ENCODE assay signal across 1 cellular context in the genomic region with DNA sequence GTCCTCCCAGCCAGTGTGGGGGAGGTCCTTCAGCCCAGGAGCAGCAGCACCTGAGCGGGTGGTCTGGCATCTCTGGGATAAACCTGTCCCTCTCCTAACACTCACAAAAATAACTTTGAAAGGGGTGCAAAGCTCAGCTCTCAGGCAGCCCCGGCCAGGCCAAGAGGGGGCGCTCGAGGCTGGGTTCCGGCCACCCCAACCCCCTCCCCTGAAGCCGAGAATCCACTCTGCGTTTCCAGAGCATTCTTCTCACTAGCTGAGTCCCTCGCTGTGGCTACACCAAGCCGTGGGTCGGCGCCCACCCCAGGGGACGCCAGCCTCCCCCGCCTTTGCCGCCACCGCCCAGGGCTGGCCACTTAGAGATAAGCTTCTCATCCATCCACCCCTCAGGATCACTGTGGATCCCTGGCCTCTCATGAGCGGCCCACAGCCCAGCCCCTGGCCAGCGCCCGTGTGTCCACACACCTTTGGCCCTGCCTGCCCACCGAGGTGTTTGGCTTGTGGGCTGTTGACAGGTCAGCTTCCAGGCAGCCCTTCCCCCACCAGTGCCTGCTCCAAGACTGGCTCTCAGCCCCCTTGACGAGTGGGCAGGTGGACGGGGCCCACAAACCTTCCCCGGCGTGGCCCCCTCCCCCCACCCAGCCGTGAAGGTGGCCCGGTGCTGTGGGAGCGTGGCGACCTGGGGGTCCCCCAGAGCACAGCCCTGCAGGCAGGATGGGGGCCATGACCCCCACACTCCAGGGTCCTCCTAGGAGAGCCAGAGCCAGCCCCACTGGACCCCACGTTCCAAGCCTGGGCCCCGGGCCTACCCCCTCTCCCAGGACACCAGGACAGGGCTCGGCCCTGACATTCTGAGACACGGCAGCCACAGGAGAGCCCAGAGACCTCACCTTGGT.
TF ChIP-seq lines count a peak whose summit lies in the region.

No MANE protein-coding gene starts in this region.

TF ChIP-seq in K562, 482 proteins besides CTCF, POLR2A, EP300 and RAD21 (continued from another document and continues in another):
- TF ChIP-seq, protein P1, sequence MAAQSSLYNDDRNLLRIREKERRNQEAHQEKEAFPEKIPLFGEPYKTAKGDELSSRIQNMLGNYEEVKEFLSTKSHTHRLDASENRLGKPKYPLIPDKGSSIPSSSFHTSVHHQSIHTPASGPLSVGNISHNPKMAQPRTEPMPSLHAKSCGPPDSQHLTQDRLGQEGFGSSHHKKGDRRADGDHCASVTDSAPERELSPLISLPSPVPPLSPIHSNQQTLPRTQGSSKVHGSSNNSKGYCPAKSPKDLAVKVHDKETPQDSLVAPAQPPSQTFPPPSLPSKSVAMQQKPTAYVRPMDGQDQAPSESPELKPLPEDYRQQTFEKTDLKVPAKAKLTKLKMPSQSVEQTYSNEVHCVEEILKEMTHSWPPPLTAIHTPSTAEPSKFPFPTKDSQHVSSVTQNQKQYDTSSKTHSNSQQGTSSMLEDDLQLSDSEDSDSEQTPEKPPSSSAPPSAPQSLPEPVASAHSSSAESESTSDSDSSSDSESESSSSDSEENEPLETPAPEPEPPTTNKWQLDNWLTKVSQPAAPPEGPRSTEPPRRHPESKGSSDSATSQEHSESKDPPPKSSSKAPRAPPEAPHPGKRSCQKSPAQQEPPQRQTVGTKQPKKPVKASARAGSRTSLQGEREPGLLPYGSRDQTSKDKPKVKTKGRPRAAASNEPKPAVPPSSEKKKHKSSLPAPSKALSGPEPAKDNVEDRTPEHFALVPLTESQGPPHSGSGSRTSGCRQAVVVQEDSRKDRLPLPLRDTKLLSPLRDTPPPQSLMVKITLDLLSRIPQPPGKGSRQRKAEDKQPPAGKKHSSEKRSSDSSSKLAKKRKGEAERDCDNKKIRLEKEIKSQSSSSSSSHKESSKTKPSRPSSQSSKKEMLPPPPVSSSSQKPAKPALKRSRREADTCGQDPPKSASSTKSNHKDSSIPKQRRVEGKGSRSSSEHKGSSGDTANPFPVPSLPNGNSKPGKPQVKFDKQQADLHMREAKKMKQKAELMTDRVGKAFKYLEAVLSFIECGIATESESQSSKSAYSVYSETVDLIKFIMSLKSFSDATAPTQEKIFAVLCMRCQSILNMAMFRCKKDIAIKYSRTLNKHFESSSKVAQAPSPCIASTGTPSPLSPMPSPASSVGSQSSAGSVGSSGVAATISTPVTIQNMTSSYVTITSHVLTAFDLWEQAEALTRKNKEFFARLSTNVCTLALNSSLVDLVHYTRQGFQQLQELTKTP (IDR thresholded peaks at IDR 0.05; ENCODE audit: low read depth in 1 of 2, partially characterized antibody in 2 of 2): no peak
- TF ChIP-seq RNF2 (IDR thresholded peaks at IDR 0.05) (peak; percentile 70; the same call in 1 of the 2 replicates), ZNF165 (CRISPR knock-in tag; IDR thresholded peaks at IDR 0.05; ENCODE audit: borderline replicate concordance) (no peak), TSC22D4 (tag; IDR thresholded peaks at IDR 0.05) (no peak), MTA3 (IDR thresholded peaks at IDR 0.05; ENCODE audit: borderline replicate concordance) (peak; percentile 77), CBFB (CRISPR knock-in tag; IDR thresholded peaks at IDR 0.05) (no peak), ZNF324 (CRISPR knock-in tag; IDR thresholded peaks at IDR 0.05) (no peak), IRF2 (CRISPR knock-in tag; IDR thresholded peaks at IDR 0.05) (no peak), CTBP1 (IDR thresholded peaks at IDR 0.05; ENCODE audit: borderline replicate concordance) (peak; percentile 82; the same call in 1 of the 2 replicates), EP400 (IDR thresholded peaks at IDR 0.05) (no peak), ZNF224 (CRISPR knock-in tag; IDR thresholded peaks at IDR 0.05) (no peak), ZBTB1 (CRISPR knock-in tag; IDR thresholded peaks at IDR 0.05; ENCODE audit: borderline replicate concordance, low read depth) (0 out of 2 replicates have a peak, but pooled peaks have one; percentile 54), HDAC2 (IDR thresholded peaks at IDR 0.05) (peak; percentile 56; the same call in 1 of the 2 replicates), SP2 (IDR thresholded peaks at IDR 0.05; ENCODE audit: extremely low read depth, low read depth, low read length, poor library complexity, severe bottlenecking) (no peak), CREM (IDR thresholded peaks at IDR 0.05; ENCODE audit: low read depth) (peak; percentile 45; the same call in 1 of the 2 replicates), MTF1 (CRISPR knock-in tag; IDR thresholded peaks at IDR 0.05; ENCODE audit: borderline replicate concordance) (no peak), ZNF24 (IDR thresholded peaks at IDR 0.05) (no peak), ZC3H11A (IDR thresholded peaks at IDR 0.05; ENCODE audit: low read depth, low read length) (no peak), NR3C1 (CRISPR knock-in tag; IDR thresholded peaks at IDR 0.05) (no peak), GTF2A2 (tag; IDR thresholded peaks at IDR 0.05) (no peak)
- TF ChIP-seq, protein P2, sequence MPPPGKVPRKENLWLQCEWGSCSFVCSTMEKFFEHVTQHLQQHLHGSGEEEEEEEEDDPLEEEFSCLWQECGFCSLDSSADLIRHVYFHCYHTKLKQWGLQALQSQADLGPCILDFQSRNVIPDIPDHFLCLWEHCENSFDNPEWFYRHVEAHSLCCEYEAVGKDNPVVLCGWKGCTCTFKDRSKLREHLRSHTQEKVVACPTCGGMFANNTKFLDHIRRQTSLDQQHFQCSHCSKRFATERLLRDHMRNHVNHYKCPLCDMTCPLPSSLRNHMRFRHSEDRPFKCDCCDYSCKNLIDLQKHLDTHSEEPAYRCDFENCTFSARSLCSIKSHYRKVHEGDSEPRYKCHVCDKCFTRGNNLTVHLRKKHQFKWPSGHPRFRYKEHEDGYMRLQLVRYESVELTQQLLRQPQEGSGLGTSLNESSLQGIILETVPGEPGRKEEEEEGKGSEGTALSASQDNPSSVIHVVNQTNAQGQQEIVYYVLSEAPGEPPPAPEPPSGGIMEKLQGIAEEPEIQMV (tag; conservative IDR thresholded peaks at IDR 0.05; ENCODE audit: low read depth): no peak
- TF ChIP-seq, protein P3, sequence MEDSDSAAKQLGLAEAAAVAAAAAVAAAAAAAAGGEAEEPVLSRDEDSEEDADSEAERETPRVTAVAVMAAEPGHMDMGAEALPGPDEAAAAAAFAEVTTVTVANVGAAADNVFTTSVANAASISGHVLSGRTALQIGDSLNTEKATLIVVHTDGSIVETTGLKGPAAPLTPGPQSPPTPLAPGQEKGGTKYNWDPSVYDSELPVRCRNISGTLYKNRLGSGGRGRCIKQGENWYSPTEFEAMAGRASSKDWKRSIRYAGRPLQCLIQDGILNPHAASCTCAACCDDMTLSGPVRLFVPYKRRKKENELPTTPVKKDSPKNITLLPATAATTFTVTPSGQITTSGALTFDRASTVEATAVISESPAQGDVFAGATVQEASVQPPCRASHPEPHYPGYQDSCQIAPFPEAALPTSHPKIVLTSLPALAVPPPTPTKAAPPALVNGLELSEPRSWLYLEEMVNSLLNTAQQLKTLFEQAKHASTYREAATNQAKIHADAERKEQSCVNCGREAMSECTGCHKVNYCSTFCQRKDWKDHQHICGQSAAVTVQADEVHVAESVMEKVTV (CRISPR knock-in tag; IDR thresholded peaks at IDR 0.05): 0 out of 2 replicates have a peak, but pooled peaks have one; percentile 46
- TF ChIP-seq, protein P4, sequence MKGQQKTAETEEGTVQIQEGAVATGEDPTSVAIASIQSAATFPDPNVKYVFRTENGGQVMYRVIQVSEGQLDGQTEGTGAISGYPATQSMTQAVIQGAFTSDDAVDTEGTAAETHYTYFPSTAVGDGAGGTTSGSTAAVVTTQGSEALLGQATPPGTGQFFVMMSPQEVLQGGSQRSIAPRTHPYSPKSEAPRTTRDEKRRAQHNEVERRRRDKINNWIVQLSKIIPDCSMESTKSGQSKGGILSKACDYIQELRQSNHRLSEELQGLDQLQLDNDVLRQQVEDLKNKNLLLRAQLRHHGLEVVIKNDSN (CRISPR knock-in tag; IDR thresholded peaks at IDR 0.05): no peak
- TF ChIP-seq, protein P5, sequence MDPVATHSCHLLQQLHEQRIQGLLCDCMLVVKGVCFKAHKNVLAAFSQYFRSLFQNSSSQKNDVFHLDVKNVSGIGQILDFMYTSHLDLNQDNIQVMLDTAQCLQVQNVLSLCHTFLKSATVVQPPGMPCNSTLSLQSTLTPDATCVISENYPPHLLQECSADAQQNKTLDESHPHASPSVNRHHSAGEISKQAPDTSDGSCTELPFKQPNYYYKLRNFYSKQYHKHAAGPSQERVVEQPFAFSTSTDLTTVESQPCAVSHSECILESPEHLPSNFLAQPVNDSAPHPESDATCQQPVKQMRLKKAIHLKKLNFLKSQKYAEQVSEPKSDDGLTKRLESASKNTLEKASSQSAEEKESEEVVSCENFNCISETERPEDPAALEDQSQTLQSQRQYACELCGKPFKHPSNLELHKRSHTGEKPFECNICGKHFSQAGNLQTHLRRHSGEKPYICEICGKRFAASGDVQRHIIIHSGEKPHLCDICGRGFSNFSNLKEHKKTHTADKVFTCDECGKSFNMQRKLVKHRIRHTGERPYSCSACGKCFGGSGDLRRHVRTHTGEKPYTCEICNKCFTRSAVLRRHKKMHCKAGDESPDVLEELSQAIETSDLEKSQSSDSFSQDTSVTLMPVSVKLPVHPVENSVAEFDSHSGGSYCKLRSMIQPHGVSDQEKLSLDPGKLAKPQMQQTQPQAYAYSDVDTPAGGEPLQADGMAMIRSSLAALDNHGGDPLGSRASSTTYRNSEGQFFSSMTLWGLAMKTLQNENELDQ (CRISPR knock-in tag; IDR thresholded peaks at IDR 0.05; ENCODE audit: borderline replicate concordance): no peak
- TF ChIP-seq, protein P6, sequence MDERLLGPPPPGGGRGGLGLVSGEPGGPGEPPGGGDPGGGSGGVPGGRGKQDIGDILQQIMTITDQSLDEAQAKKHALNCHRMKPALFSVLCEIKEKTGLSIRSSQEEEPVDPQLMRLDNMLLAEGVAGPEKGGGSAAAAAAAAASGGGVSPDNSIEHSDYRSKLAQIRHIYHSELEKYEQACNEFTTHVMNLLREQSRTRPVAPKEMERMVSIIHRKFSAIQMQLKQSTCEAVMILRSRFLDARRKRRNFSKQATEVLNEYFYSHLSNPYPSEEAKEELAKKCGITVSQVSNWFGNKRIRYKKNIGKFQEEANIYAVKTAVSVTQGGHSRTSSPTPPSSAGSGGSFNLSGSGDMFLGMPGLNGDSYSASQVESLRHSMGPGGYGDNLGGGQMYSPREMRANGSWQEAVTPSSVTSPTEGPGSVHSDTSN (CRISPR knock-in tag; IDR thresholded peaks at IDR 0.05; ENCODE audit: low read depth): no peak
- TF ChIP-seq, protein P6 (tag; conservative IDR thresholded peaks at IDR 0.05; ENCODE audit: low read depth): no peak
- TF ChIP-seq, protein P7, sequence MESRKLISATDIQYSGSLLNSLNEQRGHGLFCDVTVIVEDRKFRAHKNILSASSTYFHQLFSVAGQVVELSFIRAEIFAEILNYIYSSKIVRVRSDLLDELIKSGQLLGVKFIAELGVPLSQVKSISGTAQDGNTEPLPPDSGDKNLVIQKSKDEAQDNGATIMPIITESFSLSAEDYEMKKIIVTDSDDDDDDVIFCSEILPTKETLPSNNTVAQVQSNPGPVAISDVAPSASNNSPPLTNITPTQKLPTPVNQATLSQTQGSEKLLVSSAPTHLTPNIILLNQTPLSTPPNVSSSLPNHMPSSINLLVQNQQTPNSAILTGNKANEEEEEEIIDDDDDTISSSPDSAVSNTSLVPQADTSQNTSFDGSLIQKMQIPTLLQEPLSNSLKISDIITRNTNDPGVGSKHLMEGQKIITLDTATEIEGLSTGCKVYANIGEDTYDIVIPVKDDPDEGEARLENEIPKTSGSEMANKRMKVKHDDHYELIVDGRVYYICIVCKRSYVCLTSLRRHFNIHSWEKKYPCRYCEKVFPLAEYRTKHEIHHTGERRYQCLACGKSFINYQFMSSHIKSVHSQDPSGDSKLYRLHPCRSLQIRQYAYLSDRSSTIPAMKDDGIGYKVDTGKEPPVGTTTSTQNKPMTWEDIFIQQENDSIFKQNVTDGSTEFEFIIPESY (CRISPR knock-in tag; IDR thresholded peaks at IDR 0.05): no peak
- TF ChIP-seq, protein P8, sequence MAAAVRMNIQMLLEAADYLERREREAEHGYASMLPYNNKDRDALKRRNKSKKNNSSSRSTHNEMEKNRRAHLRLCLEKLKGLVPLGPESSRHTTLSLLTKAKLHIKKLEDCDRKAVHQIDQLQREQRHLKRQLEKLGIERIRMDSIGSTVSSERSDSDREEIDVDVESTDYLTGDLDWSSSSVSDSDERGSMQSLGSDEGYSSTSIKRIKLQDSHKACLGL (CRISPR knock-in tag; IDR thresholded peaks at IDR 0.05; ENCODE audit: borderline replicate concordance, poor library complexity, severe bottlenecking): no peak
- TF ChIP-seq, protein P9, sequence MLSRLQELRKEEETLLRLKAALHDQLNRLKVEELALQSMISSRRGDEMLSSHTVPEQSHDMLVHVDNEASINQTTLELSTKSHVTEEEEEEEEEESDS (CRISPR knock-in tag; IDR thresholded peaks at IDR 0.05): no peak
